ENCODE assay signal across 9 cellular contexts in genomic region chrX:24145340-24146186, GRCh38. TPM values are rescaled to one million over a fixed set of nuclear protein-coding genes. Genes with fewer than 3 reads are reported as not detected.
DNase-seq lines count a peak whose midpoint lies in the region; ATAC-seq and TF ChIP-seq lines count a peak whose summit lies in the region.
"Had no signal": no experiment of that assay in that cellular context is flagged by ENCODE, and none has a peak within 500 bp of the region (broad histone marks: within the 10 kb centered on the region; RNA-seq: fewer than 3 reads in every experiment).

No MANE protein-coding gene starts in this region.

- intact Hi-C loops in sigmoid colon (cut with DNase I): no loop called here

- CTCF ChIA-PET in RWPE1 (lab: Yijun Ruan, JAX): interaction anchor here (0.8 kb wide), 1 partner anchor 36 kb away, joined by 3 read pairs; no protein-coding TSS in a partner anchor

- H3K27ac ChIP-seq in epithelial cell of prostate (peak overlapping the region; percentile 71), sigmoid colon (peak overlapping the region; percentile 95 to 98 (median 96)), RWPE1 (no peak overlapping the region)

- TF ChIP-seq POLR2A in sigmoid colon (IDR thresholded peaks at IDR 0.05): no peak

- POLR2A ChIA-PET in RWPE1 (lab: Yijun Ruan, JAX; ENCODE audit: low non-redundant PET): no interaction called here

- TF ChIP-seq EP300 in sigmoid colon (IDR thresholded peaks at IDR 0.05): no peak

- WGBS in sigmoid colon, 2 donors: 86 to 90% methylated on average over 4 of the region's 4 CpGs

- DNase-seq in EH (ENCODE audit: low read depth): peak; percentile 72
- DNase-seq in MG63: peak; percentile 36
- DNase-seq in epithelial cell of prostate (ENCODE audit: low read depth, low spot score): no peak
- no peak for DNase-seq in sigmoid colon
- no peak for DNase-seq in RWPE1 (ENCODE audit: low spot score)
- DNase-seq in foreskin melanocyte: no peak
- DNase-seq: Karpas-422 had no signal

- H3K4me1 ChIP-seq in sigmoid colon: peaks cover 0 to 36% (median 25%) of the 10 kb centered on the region in 4 donors

- H3K4me3 ChIP-seq in MG63 (no peak overlapping the region), sigmoid colon (no peak overlapping the region)

- no peak for TF ChIP-seq CTCF in sigmoid colon (IDR thresholded peaks at IDR 0.05)
- no peak for TF ChIP-seq CTCF in RWPE1 (conservative IDR thresholded peaks at IDR 0.05; ENCODE audit: low read depth)

- no peaks in the 10 kb centered on the region for H3K9me3 ChIP-seq in MG63
- H3K9me3 ChIP-seq in sigmoid colon: no peaks in the 10 kb centered on the region

- H3K27me3 ChIP-seq in MG63: no peaks in the 10 kb centered on the region
- H3K27me3 ChIP-seq in sigmoid colon: no peaks in the 10 kb centered on the region

- H3K36me3 ChIP-seq in MG63 (peaks cover 2% of the 10 kb centered on the region; the same call in 1 of the 2 replicates), sigmoid colon (no peaks in the 10 kb centered on the region)

- ATAC-seq in HG02642 (IDR thresholded peaks at IDR 0.05; ENCODE audit: poor library complexity, unreplicated experiment): no peak
- no peak for ATAC-seq in HG03159 (IDR thresholded peaks at IDR 0.05; ENCODE audit: unreplicated experiment)

RNA-seq across cellular contexts. Expression of gene ZFX, which starts 4.0 kb away (rescaled TPM):
- 5.9 and 9.5 TPM in 2 replicates for total RNA-seq in MG63 (2014; rRNA removed; shearing (Covaris generic); ENCODE audit: low replicate concordance)
- 10 to 100 TPM; 56.7 to 81.6 (median 62.0) TPM for total RNA-seq in sigmoid colon
- 1 to 10 TPM; 4.4 to 7.8 (median 6.9) TPM for polyA plus RNA-seq in sigmoid colon

Comparison
In these comparisons a context has a peak if more than half of its experiments do, and no peak if none do; other contexts are left out.
1. DNase-seq: peak in EH (single experiment) and MG63 (single experiment); none in epithelial cell of prostate (single experiment), sigmoid colon (single experiment), RWPE1 (single experiment) and foreskin melanocyte (single experiment).